Comparison of ENCODE assay signal across 11 cellular contexts in genomic region chr22:24424901-24425775, GRCh38.
A peak's percentile ranks its signal among the peaks of the same experiment; 100 is the strongest.
DNase-seq lines count a peak whose midpoint lies in the region; ATAC-seq lines count a peak whose summit lies in the region.
"Had no signal": no experiment of that assay in that cellular context is flagged by ENCODE, and none has a peak within 500 bp of the region (broad histone marks: within the 10 kb centered on the region; RNA-seq: fewer than 3 reads in every experiment).

No MANE protein-coding gene starts in this region.

- no peaks in the 10 kb centered on the region for H3K27me3 Mint-ChIP-seq in stimulated activated naive CD8-positive, alpha-beta T cell treated with anti-CD3 and anti-CD28 coated beads, Interleukin-15, Interleukin-2, amounts not matched to agents 100 ng/mL and 50 ng/mL, for 24 hours
- no peaks in the 10 kb centered on the region for H3K27me3 Mint-ChIP-seq in central memory CD8-positive, alpha-beta T cell
- peaks cover 3% of the 10 kb centered on the region for H3K27me3 Mint-ChIP-seq in memory B cell

- peak overlapping the region; percentile 95 for H3K27ac Mint-ChIP-seq in stimulated activated naive CD8-positive, alpha-beta T cell treated with anti-CD3 and anti-CD28 coated beads, Interleukin-15, Interleukin-2, amounts not matched to agents 100 ng/mL and 50 ng/mL, for 24 hours
- H3K27ac Mint-ChIP-seq in central memory CD8-positive, alpha-beta T cell (ENCODE audit: low read depth), result peak overlapping the region; percentile 98
- H3K27ac Mint-ChIP-seq in memory B cell, result peak overlapping the region; percentile 96

- peak overlapping the region; percentile 89 for H3K4me3 Mint-ChIP-seq in stimulated activated naive CD8-positive, alpha-beta T cell treated with anti-CD3 and anti-CD28 coated beads, Interleukin-15, Interleukin-2, amounts not matched to agents 100 ng/mL and 50 ng/mL, for 24 hours
- peak overlapping the region; percentile 86 for H3K4me3 Mint-ChIP-seq in central memory CD8-positive, alpha-beta T cell
- H3K4me3 Mint-ChIP-seq in memory B cell, result peak overlapping the region; percentile 78

- no peaks in the 10 kb centered on the region for H3K9me3 Mint-ChIP-seq in stimulated activated naive CD8-positive, alpha-beta T cell treated with anti-CD3 and anti-CD28 coated beads, Interleukin-15, Interleukin-2, amounts not matched to agents 100 ng/mL and 50 ng/mL, for 24 hours
- H3K9me3 Mint-ChIP-seq in central memory CD8-positive, alpha-beta T cell, result no peaks in the 10 kb centered on the region
- no peaks in the 10 kb centered on the region for H3K9me3 Mint-ChIP-seq in memory B cell

- no peak for ATAC-seq in stimulated activated naive CD8-positive, alpha-beta T cell treated with anti-CD3 and anti-CD28 coated beads, Interleukin-15, Interleukin-2, amounts not matched to agents 100 U/mL and 50 U/mL, for 24 hours
- ATAC-seq in central memory CD8-positive, alpha-beta T cell (replicated peaks; ENCODE audit: extremely low read depth, poor library complexity, severe bottlenecking), result no peak
- no peak for ATAC-seq in memory B cell (ENCODE audit: low read depth)
- no peak for ATAC-seq in GM21360 (IDR thresholded peaks at IDR 0.05; ENCODE audit: unreplicated experiment)

- H3K4me1 Mint-ChIP-seq in stimulated activated naive CD8-positive, alpha-beta T cell treated with anti-CD3 and anti-CD28 coated beads, Interleukin-15, Interleukin-2, amounts not matched to agents 100 ng/mL and 50 ng/mL, for 24 hours (ENCODE audit: low read depth), result peaks cover 45% of the 10 kb centered on the region
- H3K4me1 Mint-ChIP-seq in central memory CD8-positive, alpha-beta T cell, result peaks cover 52% of the 10 kb centered on the region
- H3K4me1 Mint-ChIP-seq in memory B cell, result peaks cover 44% of the 10 kb centered on the region

- peaks cover 11% of the 10 kb centered on the region for H3K36me3 Mint-ChIP-seq in stimulated activated naive CD8-positive, alpha-beta T cell treated with anti-CD3 and anti-CD28 coated beads, Interleukin-15, Interleukin-2, amounts not matched to agents 100 ng/mL and 50 ng/mL, for 24 hours (ENCODE audit: low read depth)
- H3K36me3 Mint-ChIP-seq in central memory CD8-positive, alpha-beta T cell (ENCODE audit: insufficient read depth), result peaks cover 23% of the 10 kb centered on the region
- H3K36me3 Mint-ChIP-seq in memory B cell, result no peaks in the 10 kb centered on the region

- no peak for DNase-seq in stimulated activated naive CD8-positive, alpha-beta T cell treated with anti-CD3 and anti-CD28 coated beads, Interleukin-15, Interleukin-2, amounts not matched to agents 100 U/mL and 50 U/mL, for 24 hours
- DNase-seq in central memory CD8-positive, alpha-beta T cell (ENCODE audit: low spot score in 2 of 2), result no peak
- peak in 1 of 2 donors; percentile 21 for DNase-seq in memory B cell (ENCODE audit: low spot score in 2 of 2)
- DNase-seq in NCI-H1092 treated with DMSO at 0.1 percent for 48 hours (lab: John Stamatoyannopoulos, UW), result no peak
- DNase-seq in middle frontal gyrus (ENCODE audit: extremely low spot score, low spot score), result no peak
- no peak for DNase-seq in GF-D8 (lab: John Stamatoyannopoulos, UW)
- DNase-seq: activated CD4-positive, alpha-beta T cell treated with anti-CD3 and anti-CD28 coated beads for 4 hours; cerebellar nuclear complex; hypothalamus had no signal
